Comparison of ENCODE assay signal across 10 cellular contexts in genomic region chr2:96539215-96539920, GRCh38. TPM values are rescaled to one million over a fixed set of nuclear protein-coding genes. Genes with fewer than 3 reads are reported as not detected.
DNase-seq lines count a peak whose midpoint lies in the region; ATAC-seq and TF ChIP-seq lines count a peak whose summit lies in the region.
"Had no signal": no experiment of that assay in that cellular context is flagged by ENCODE, and none has a peak within 500 bp of the region (broad histone marks: within the 10 kb centered on the region; RNA-seq: fewer than 3 reads in every experiment).

No MANE protein-coding gene starts in this region.

- H3K4ac ChIP-seq in H9 (ENCODE audit: low read depth, low read length), result no peak overlapping the region

- peak overlapping the region; percentile 89 for H3K4me3 ChIP-seq in BLaER1

- H2BK12ac ChIP-seq in H9 (ENCODE audit: insufficient read length, low read depth, low read length), result no peak overlapping the region

- H3K23me2 ChIP-seq in H9 (ENCODE audit: insufficient read length, low read depth, low read length, poor library complexity, severe bottlenecking), result peaks cover 19% of the 10 kb centered on the region

- H3K4me1 ChIP-seq in BLaER1, result peaks cover 76% of the 10 kb centered on the region
- H3K4me1 ChIP-seq in H9 (ENCODE audit: insufficient read depth, low read length), result no peaks in the 10 kb centered on the region; the same call in 1 of the 2 replicates

- H3K14ac ChIP-seq in H9 (ENCODE audit: insufficient read depth, low read length), result no peak overlapping the region; the same call in 1 of the 2 replicates

- H3K23ac ChIP-seq in H9 (ENCODE audit: insufficient read length, low read depth, low read length), result no peak overlapping the region

- H3K27me3 ChIP-seq in BLaER1, result no peaks in the 10 kb centered on the region
- peaks cover 12% of the 10 kb centered on the region; the same call in 1 of the 2 replicates for H3K27me3 ChIP-seq in H9 (ENCODE audit: insufficient read depth, low read length)

- no CpG with 5 or more reads among the region's 9 CpGs for WGBS in H9 (ENCODE audit: extremely low coverage, insufficient read length, low lambda C conversion rate)

- H3K56ac ChIP-seq in H9 (ENCODE audit: insufficient read length, low read depth, low read length), result no peak overlapping the region

- H3K4me3 Mint-ChIP-seq in H9 (peak overlapping the region; percentile 63 to 90), nephron progenitor cell (peak overlapping the region; percentile 66)
- peak overlapping the region; percentile 96 for H3K4me3 Mint-ChIP-seq in central memory CD8-positive, alpha-beta T cell

- no peaks in the 10 kb centered on the region for H3K9me3 Mint-ChIP-seq in H9
- H3K9me3 Mint-ChIP-seq in central memory CD8-positive, alpha-beta T cell, result no peaks in the 10 kb centered on the region
- H3K9me3 Mint-ChIP-seq in nephron progenitor cell, result peaks cover 7% of the 10 kb centered on the region

- H2AFZ ChIP-seq in H9 (ENCODE audit: low read length), result no peak overlapping the region

- H3K36me3 Mint-ChIP-seq in H9 (ENCODE audit: insufficient read depth in 1 of 3, low read depth in 3 of 3), result peaks cover 0 to 4% (median 0%) of the 10 kb centered on the region in 3 experiments; a peak in 3 of 7 replicates
- H3K36me3 Mint-ChIP-seq in central memory CD8-positive, alpha-beta T cell (ENCODE audit: insufficient read depth), result peaks cover 44% of the 10 kb centered on the region
- H3K36me3 Mint-ChIP-seq in nephron progenitor cell (ENCODE audit: low read depth), result peaks cover 12% of the 10 kb centered on the region

- H4K8ac ChIP-seq in H9 (replicated peaks; ENCODE audit: insufficient read length, low read depth, low read length), result no peak overlapping the region

- H2AK5ac ChIP-seq in H9 (ENCODE audit: insufficient read length, low read length), result no peak overlapping the region

- H3K9ac ChIP-seq in BLaER1, result peak overlapping the region; percentile 27; the same call in 1 of the 2 replicates
- H3K9ac ChIP-seq in H9 (ENCODE audit: extremely low read depth, insufficient read length, low read length), result no peak overlapping the region

- H3K4me2 ChIP-seq in BLaER1 (peak overlapping the region; percentile 99), H9 (ENCODE audit: insufficient read depth, insufficient read length, low read length) (peak overlapping the region; percentile 83)

- TF ChIP-seq CTCF in H9 (conservative IDR thresholded peaks at IDR 0.05) (no peak), nephron progenitor cell (IDR thresholded peaks at IDR 0.05) (no peak)

- H3K9me3 ChIP-seq in BLaER1, result peaks cover 23% of the 10 kb centered on the region
- no peaks in the 10 kb centered on the region for H3K9me3 ChIP-seq in H9 (ENCODE audit: control insufficient read depth, low read depth, low read length)

- H3K79me1 ChIP-seq in H9 (ENCODE audit: insufficient read depth, low read depth, low read length, poor library complexity, severe bottlenecking), result no peaks in the 10 kb centered on the region

- no peak for DNase-seq in H9
- no peak for DNase-seq in central memory CD8-positive, alpha-beta T cell (ENCODE audit: low spot score in 2 of 2)
- no peak for DNase-seq in nephron progenitor cell
- DNase-seq in OCI-M1 (lab: John Stamatoyannopoulos, UW), result no peak
- no peak for DNase-seq in cerebellum (ENCODE audit: low spot score)
- DNase-seq: DMS153 had no signal

- no peak for ATAC-seq in central memory CD8-positive, alpha-beta T cell (replicated peaks; ENCODE audit: extremely low read depth, poor library complexity, severe bottlenecking)
- ATAC-seq in SK-N-SH treated with all-trans-retinoic acid at 6 μM for 48 hours, result no peak
- no peak for ATAC-seq in HG03469 (IDR thresholded peaks at IDR 0.05; ENCODE audit: unreplicated experiment)

- H2BK120ac ChIP-seq in H9 (ENCODE audit: low read depth, low read length, poor library complexity, severe bottlenecking), result no peak overlapping the region

- no peak overlapping the region for H2BK20ac ChIP-seq in H9 (ENCODE audit: low read depth, low read length, poor library complexity, severe bottlenecking)

- no peaks in the 10 kb centered on the region for H3K79me2 ChIP-seq in H9 (ENCODE audit: insufficient read depth, low read length)

- no peak overlapping the region for H2BK5ac ChIP-seq in H9 (ENCODE audit: insufficient read length, low read length)

- H3K18ac ChIP-seq in H9 (ENCODE audit: insufficient read length, low read depth, low read length), result no peak overlapping the region

- peaks cover 70% of the 10 kb centered on the region for H3K27me3 Mint-ChIP-seq in H9 (ENCODE audit: low read depth)
- H3K27me3 Mint-ChIP-seq in central memory CD8-positive, alpha-beta T cell, result no peaks in the 10 kb centered on the region
- peaks cover 24% of the 10 kb centered on the region for H3K27me3 Mint-ChIP-seq in nephron progenitor cell (ENCODE audit: low read depth, poor library complexity)

- H4K20me1 ChIP-seq in BLaER1 (peaks cover 75% of the 10 kb centered on the region), H9 (ENCODE audit: control insufficient read depth, insufficient read depth, insufficient read length) (no peaks in the 10 kb centered on the region)

- H3T11ph ChIP-seq in H9 (ENCODE audit: low read length), result no peak overlapping the region

- peaks cover 25 to 34% of the 10 kb centered on the region in 2 experiments for H3K4me1 Mint-ChIP-seq in H9
- H3K4me1 Mint-ChIP-seq in central memory CD8-positive, alpha-beta T cell, result peaks cover 53% of the 10 kb centered on the region
- peaks cover 39% of the 10 kb centered on the region for H3K4me1 Mint-ChIP-seq in nephron progenitor cell

- no peak overlapping the region for H3K27ac ChIP-seq in BLaER1
- no peak overlapping the region for H3K27ac ChIP-seq in H9 (ENCODE audit: insufficient read length, low read depth, low read length)

- no peak overlapping the region for H4K91ac ChIP-seq in H9 (ENCODE audit: insufficient read length, low read depth, low read length)

- H3K27ac Mint-ChIP-seq in H9, result peak overlapping the region in 2 of 3 experiments; percentile 19 to 75; a peak in 2 of 7 replicates
- peak overlapping the region; percentile 100 for H3K27ac Mint-ChIP-seq in central memory CD8-positive, alpha-beta T cell (ENCODE audit: low read depth)
- no peak overlapping the region for H3K27ac Mint-ChIP-seq in nephron progenitor cell

- peaks cover 48% of the 10 kb centered on the region for H3K36me3 ChIP-seq in BLaER1

- no peak overlapping the region for H2BK15ac ChIP-seq in H9 (ENCODE audit: low read depth, low read length)

- H4K5ac ChIP-seq in H9 (ENCODE audit: insufficient read length, low read depth, low read length), result no peak overlapping the region

TF ChIP-seq in SK-N-SH treated with all-trans-retinoic acid at 6 μM for 48 hours, 23 proteins besides CTCF, POLR2A, EP300 and RAD21:
- no peak for TF ChIP-seq CSRNP3 (CRISPR knock-in tag; IDR thresholded peaks at IDR 0.05)
- no peak for TF ChIP-seq ZNF8 (CRISPR knock-in tag; IDR thresholded peaks at IDR 0.05)
- TF ChIP-seq ZNF565 (CRISPR knock-in tag; conservative IDR thresholded peaks at IDR 0.05; ENCODE audit: low read depth), result no peak

RNA-seq across cellular contexts. Expression of gene ARID5A, which starts 2.8 kb away (rescaled TPM):
- total RNA-seq in H9 (2021), result 3.8 and 4.5 TPM in 2 replicates
- 2.6 TPM for total RNA-seq in cerebellum

RNA-seq across cellular contexts. Expression of gene NEURL3, which starts 34.2 kb away (rescaled TPM):
- not detected in 2 replicates for total RNA-seq in H9 (2021)
- not detected for total RNA-seq in cerebellum
- total RNA-seq: bronchial epithelial cell had no signal
